Comparison of ENCODE assay signal across 21 cellular contexts in the genomic region with DNA sequence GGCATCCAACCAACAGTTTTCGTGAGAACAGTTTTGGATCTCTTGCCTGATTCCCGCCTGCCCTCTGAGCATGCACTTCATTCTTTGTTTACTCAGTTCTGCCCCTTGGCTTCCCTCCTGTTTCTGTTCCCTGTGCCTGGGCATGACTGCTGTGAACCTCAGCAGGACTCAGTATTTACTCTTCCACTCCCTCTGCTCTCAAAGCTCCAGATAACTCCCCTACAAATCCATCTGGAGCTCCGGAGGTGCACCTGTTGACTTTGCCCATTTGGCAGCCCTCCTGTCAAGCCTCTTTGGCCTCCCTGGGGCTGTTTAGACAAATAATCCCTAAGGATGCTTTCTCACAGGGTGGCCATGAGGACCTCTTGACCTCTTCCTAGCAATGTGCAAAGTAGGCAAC. TPM values are rescaled to one million over a fixed set of nuclear protein-coding genes. Genes with fewer than 3 reads are reported as not detected.
DNase-seq lines count a peak whose midpoint lies in the region; ATAC-seq, FAIRE-seq and TF ChIP-seq lines count a peak whose summit lies in the region.
"Had no signal": no experiment of that assay in that cellular context is flagged by ENCODE, and none has a peak within 500 bp of the region (broad histone marks: within the 10 kb centered on the region; RNA-seq: fewer than 3 reads in every experiment).

No MANE protein-coding gene starts in this region.

- peaks cover 5% of the 10 kb centered on the region for H3K4me1 ChIP-seq in astrocyte (ENCODE audit: insufficient read depth, low read length)
- H3K4me1 ChIP-seq in stomach = peaks cover 0 to 21% (median 14%) of the 10 kb centered on the region in 4 donors
- H3K4me1 ChIP-seq: BE2C had no signal

- H3K27me3 ChIP-seq in astrocyte (ENCODE audit: insufficient read depth, low read length) = no peaks in the 10 kb centered on the region
- no peaks in the 10 kb centered on the region for H3K27me3 ChIP-seq in stomach
- H3K27me3 ChIP-seq: BE2C, hepatocyte had no signal

- H3K27me3 Mint-ChIP-seq in astrocyte (ENCODE audit: low read depth, unreplicated experiment) = no peaks in the 10 kb centered on the region

- no peak for FAIRE-seq in astrocyte (lab: Jason Lieb, UNC)
- FAIRE-seq: islet of Langerhans had no signal

- intact Hi-C loops in stomach (cut with DNase I; ENCODE audit: low total_unique reads) = no loop called here

- no peaks in the 10 kb centered on the region for H3K9me3 ChIP-seq in astrocyte (ENCODE audit: insufficient read depth, low read depth, low read length)
- H3K9me3 ChIP-seq in stomach = no peaks in the 10 kb centered on the region
- H3K9me3 ChIP-seq: BE2C had no signal

- TF ChIP-seq CTCF in astrocyte (IDR thresholded peaks at IDR 0.05; ENCODE audit: insufficient read depth, low read depth, low read length) (no peak), stomach (IDR thresholded peaks at IDR 0.05) (no peak)

- no peak overlapping the region for H3K4me3 Mint-ChIP-seq in astrocyte (ENCODE audit: unreplicated experiment)
- H3K4me3 Mint-ChIP-seq: nephron had no signal

- H3K79me2 ChIP-seq in astrocyte (ENCODE audit: insufficient read depth, low read length) = no peaks in the 10 kb centered on the region
- H3K79me2 ChIP-seq: hepatocyte had no signal

- H3K27ac Mint-ChIP-seq in astrocyte (ENCODE audit: unreplicated experiment) = peak overlapping the region; percentile 80

- no peaks in the 10 kb centered on the region for H3K9me3 Mint-ChIP-seq in astrocyte (ENCODE audit: unreplicated experiment)
- H3K9me3 Mint-ChIP-seq: nephron had no signal

- no peak overlapping the region for H3K4me2 ChIP-seq in astrocyte (ENCODE audit: low read length)
- H3K4me2 ChIP-seq: hepatocyte had no signal

- H3K4me1 Mint-ChIP-seq in astrocyte (ENCODE audit: low read depth, unreplicated experiment) = peaks cover 11% of the 10 kb centered on the region

- no peak for ATAC-seq in GM19455 (IDR thresholded peaks at IDR 0.05; ENCODE audit: unreplicated experiment)
- ATAC-seq in GM18498 (IDR thresholded peaks at IDR 0.05; ENCODE audit: unreplicated experiment) = no peak

- H3K36me3 Mint-ChIP-seq in astrocyte (ENCODE audit: low read depth, unreplicated experiment) = no peaks in the 10 kb centered on the region

- TF ChIP-seq EP300 in stomach (IDR thresholded peaks at IDR 0.05) = no peak

- H3K36me3 ChIP-seq in astrocyte (ENCODE audit: insufficient read depth, low read length) = no peaks in the 10 kb centered on the region
- H3K36me3 ChIP-seq in stomach = no peaks in the 10 kb centered on the region
- H3K36me3 ChIP-seq: BE2C had no signal

- TF ChIP-seq POLR2A in stomach (IDR thresholded peaks at IDR 0.05) = no peak

- no peaks in the 10 kb centered on the region for H4K20me1 ChIP-seq in astrocyte (ENCODE audit: insufficient read depth, low read length)

- H3K27ac ChIP-seq in astrocyte (ENCODE audit: low read depth, low read length) (no peak overlapping the region), stomach (peak overlapping the region in 3 of 5 donors; percentile 26 to 35 (median 32))
- H3K27ac ChIP-seq: hepatocyte, skin epidermis, VCaP had no signal

- no peak overlapping the region for H3K4me3 ChIP-seq in astrocyte (ENCODE audit: insufficient read depth, low read depth, low read length)
- H3K4me3 ChIP-seq in stomach = no peak overlapping the region
- H3K4me3 ChIP-seq: hepatocyte, skin epidermis had no signal

- WGBS in stomach, 5 donors = 35 to 59% (median 48%) methylated on average over 3 of the region's 3 CpGs

- no peak overlapping the region for H3K9ac ChIP-seq in astrocyte (ENCODE audit: low read length)

- H2AFZ ChIP-seq in astrocyte (ENCODE audit: low read depth, low read length) = no peak overlapping the region
- H2AFZ ChIP-seq: hepatocyte had no signal

- DNase-seq in NCI-H1092 (lab: John Stamatoyannopoulos, UW) (peak; percentile 35), NCI-H2081 (lab: John Stamatoyannopoulos, UW) (peak; percentile 41 to 84), astrocyte (ENCODE audit: low read depth) (no peak), stomach (peak; percentile 74), SW480 (ENCODE audit: low spot score) (no peak)
- DNase-seq: activated gamma-delta T cell treated with Interleukin-2 at 50 U/mL for 16 hours; amniotic stem cell; BE2C; central memory CD4-positive, alpha-beta T cell; Kasumi-1; mesendoderm; NCI-H2107; posterior cingulate gyrus; stimulated activated CD4-positive, alpha-beta T cell treated with anti-CD3 and anti-CD28 coated beads, Interleukin-4, amount 100 ng/mL, for 4 hours had no signal

RNA-seq across cellular contexts. Expression of a gene that starts 34.2 kb away (rescaled TPM):
- total RNA-seq in astrocyte (52.3 and 56.9 TPM in 2 replicates), stomach (100 to 1,000 TPM in 4 of 5 donors, 10 to 100 TPM in 1; 78.2 to 321 (median 129) TPM)
- 10 to 100 TPM; 16.6 to 88.6 (median 17.9) TPM for polyA plus RNA-seq in stomach

Comparison
In these comparisons a context has a peak if more than half of its experiments do, and no peak if none do; other contexts are left out.
1. DNase-seq: peak in NCI-H1092 (single experiment), NCI-H2081 (2 of 2) and stomach (single experiment); none in astrocyte (single experiment) and SW480 (single experiment).